In the genomic region with DNA sequence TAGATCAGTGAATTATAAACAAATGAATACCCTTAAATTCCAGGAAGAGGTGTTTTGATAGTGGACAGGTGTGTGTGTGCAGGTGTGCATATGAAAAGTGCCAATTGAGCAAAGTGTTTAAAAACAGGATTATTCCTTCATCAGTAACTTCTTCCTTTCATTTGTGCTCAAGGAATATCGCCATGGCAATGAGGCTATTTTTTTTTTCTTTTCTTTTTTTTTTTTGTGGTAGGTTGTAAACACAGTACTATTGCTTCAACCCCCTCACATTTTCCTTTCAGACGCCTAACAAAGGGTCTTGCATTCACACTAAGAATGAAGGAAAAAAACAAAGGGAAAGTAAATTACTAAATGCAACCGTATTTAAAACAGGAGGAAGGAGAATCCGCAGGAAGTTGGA, we compare ENCODE assay signal across 10 cellular contexts. TPM values are rescaled to one million over a fixed set of nuclear protein-coding genes. Genes with fewer than 3 reads are reported as not detected.
DNase-seq lines count a peak whose midpoint lies in the region; ATAC-seq, FAIRE-seq and TF ChIP-seq lines count a peak whose summit lies in the region.
"Had no signal": no experiment of that assay in that cellular context is flagged by ENCODE, and none has a peak within 500 bp of the region (broad histone marks: within the 10 kb centered on the region; RNA-seq: fewer than 3 reads in every experiment).

No MANE protein-coding gene starts in this region.

- no peak overlapping the region for H2AFZ ChIP-seq in HepG2 (ENCODE audit: low read length)

- no peaks in the 10 kb centered on the region for H3K36me3 ChIP-seq in HepG2 (replicated peaks in 1 of 2; ENCODE audit: control insufficient read depth in 1 of 2, insufficient read depth in 2 of 2, low read length in 2 of 2)

- H3K79me2 ChIP-seq in HepG2 (ENCODE audit: insufficient read depth, low read length), result peaks cover 21% of the 10 kb centered on the region

- no peak for TF ChIP-seq CTCF in HepG2 (CRISPR knock-in tag; IDR thresholded peaks at IDR 0.05)

- 93% methylated on average over 4 of the region's 4 CpGs for WGBS in HepG2 (ENCODE audit: low lambda C conversion rate)

- peaks cover 39% of the 10 kb centered on the region for H3K4me1 ChIP-seq in HepG2 (ENCODE audit: insufficient read depth, low read length)

- CTCF ChIA-PET in activated CD4-positive, alpha-beta T cell treated with anti-CD3 and anti-CD28 coated beads for 36 hours (lab: Charles Lee), result interaction anchor here (1.0 to 1.4 kb wide), 3 partner anchors 19 to 56 kb away, joined by 3 to 5 read pairs (median 4); a partner anchor contains a TSS
- CTCF ChIA-PET in HepG2 (lab: Yijun Ruan, JAX; ENCODE audit: low intra/inter-chr PET ratio, low total read pairs), result no interaction called here

- BruUV-seq in HepG2 (replicated peaks; lab: Mats Ljungman, UMichigan), result no TSS peak

- in situ Hi-C loops in HepG2 (cut with HindIII; ENCODE audit: extremely low pct_ligation_motif_present, low pct_unique_long_range_greater_than_20kb), result no loop called here

- H3K4me3 ChIP-seq in HepG2 (replicated peaks in 1 of 3; ENCODE audit: insufficient read depth in 1 of 3, low read depth in 2 of 3, low read length in 3 of 3), result no peak overlapping the region

- H3K9me3 ChIP-seq in HepG2 (ENCODE audit: low read length), result no peaks in the 10 kb centered on the region

- no peak for TF ChIP-seq POLR2A in HepG2 (IDR thresholded peaks at IDR 0.05; ENCODE audit: insufficient read depth in 1 of 2, low read depth in 2 of 2, low read length in 2 of 2)

- DNase-seq in activated CD4-positive, alpha-beta T cell treated with anti-CD3 and anti-CD28 coated beads for 36 hours, result no peak
- DNase-seq in activated CD4-positive, alpha-beta T cell treated with anti-CD3 and anti-CD28 coated beads for 1 hour, result no peak
- no peak for DNase-seq in activated naive CD8-positive, alpha-beta T cell treated with anti-CD3 and anti-CD28 coated beads, Interleukin-2, amount 50 U/mL, for 24 hours
- DNase-seq in HepG2 (ENCODE audit: low spot score) (no peak), substantia nigra (lab: John Stamatoyannopoulos, UW) (no peak), NCI-H1092 (lab: John Stamatoyannopoulos, UW) (no peak), middle frontal gyrus (ENCODE audit: extremely low spot score, low spot score) (no peak)
- DNase-seq: OCI-M1 had no signal

- TF ChIP-seq EP300 in HepG2 (IDR thresholded peaks at IDR 0.05; ENCODE audit: low read depth in 2 of 2, low read length in 2 of 2) (no peak), HepG2 (CRISPR knock-in tag; IDR thresholded peaks at IDR 0.05; ENCODE audit: borderline replicate concordance) (no peak)

- H3K27ac ChIP-seq in HepG2 (ENCODE audit: extremely low read length, insufficient read depth, low read length), result peak overlapping the region; percentile 5
- peak overlapping the region; percentile 99 for H3K27ac ChIP-seq in substantia nigra (ENCODE audit: low read depth, low read length, poor library complexity, severe bottlenecking)

- intact Hi-C loops in activated CD4-positive, alpha-beta T cell treated with anti-CD3 and anti-CD28 coated beads for 36 hours (cut with DNase I, micrococcal nuclease), result no loop called here
- intact Hi-C loops in HepG2 (cut with micrococcal nuclease; ENCODE audit: unreplicated experiment), result no loop called here

- H3K36me3 Mint-ChIP-seq in activated CD4-positive, alpha-beta T cell treated with anti-CD3 and anti-CD28 coated beads for 36 hours (ENCODE audit: low read depth), result peaks cover 8% of the 10 kb centered on the region
- H3K36me3 Mint-ChIP-seq in activated naive CD8-positive, alpha-beta T cell treated with anti-CD3 and anti-CD28 coated beads, Interleukin-2, amount 50 U/mL, for 24 hours (ENCODE audit: low read depth), result peaks cover 7% of the 10 kb centered on the region

- ATAC-seq in activated CD4-positive, alpha-beta T cell treated with anti-CD3 and anti-CD28 coated beads for 36 hours, result no peak
- no peak for ATAC-seq in activated naive CD8-positive, alpha-beta T cell treated with anti-CD3 and anti-CD28 coated beads, Interleukin-2, amount 50 U/mL, for 24 hours
- ATAC-seq in HepG2, result no peak
- no peak for ATAC-seq in GM18873 (IDR thresholded peaks at IDR 0.05; ENCODE audit: low FRiP score, unreplicated experiment)

- H3K27me3 Mint-ChIP-seq in activated CD4-positive, alpha-beta T cell treated with anti-CD3 and anti-CD28 coated beads for 36 hours, result no peaks in the 10 kb centered on the region
- peaks cover 4% of the 10 kb centered on the region for H3K27me3 Mint-ChIP-seq in activated naive CD8-positive, alpha-beta T cell treated with anti-CD3 and anti-CD28 coated beads, Interleukin-2, amount 50 U/mL, for 24 hours

- no peak for TF ChIP-seq RAD21 in HepG2 (CRISPR knock-in tag; IDR thresholded peaks at IDR 0.05)

- FAIRE-seq in HepG2 (lab: Jason Lieb, UNC), result no peak
- FAIRE-seq: endothelial cell of umbilical vein had no signal

- peaks cover 48% of the 10 kb centered on the region for H3K4me1 Mint-ChIP-seq in activated CD4-positive, alpha-beta T cell treated with anti-CD3 and anti-CD28 coated beads for 36 hours
- peaks cover 58% of the 10 kb centered on the region for H3K4me1 Mint-ChIP-seq in activated naive CD8-positive, alpha-beta T cell treated with anti-CD3 and anti-CD28 coated beads, Interleukin-2, amount 50 U/mL, for 24 hours

- no peak overlapping the region for H3K4me2 ChIP-seq in HepG2 (ENCODE audit: low read depth, low read length)

- peaks cover 4% of the 10 kb centered on the region for H4K20me1 ChIP-seq in HepG2 (ENCODE audit: insufficient read depth, low read length)

- peak overlapping the region; percentile 77 for H3K4me3 Mint-ChIP-seq in activated CD4-positive, alpha-beta T cell treated with anti-CD3 and anti-CD28 coated beads for 36 hours
- no peak overlapping the region for H3K4me3 Mint-ChIP-seq in activated naive CD8-positive, alpha-beta T cell treated with anti-CD3 and anti-CD28 coated beads, Interleukin-2, amount 50 U/mL, for 24 hours

- no peaks in the 10 kb centered on the region for H3K9me3 Mint-ChIP-seq in activated CD4-positive, alpha-beta T cell treated with anti-CD3 and anti-CD28 coated beads for 36 hours (ENCODE audit: low read depth)
- H3K9me3 Mint-ChIP-seq in activated naive CD8-positive, alpha-beta T cell treated with anti-CD3 and anti-CD28 coated beads, Interleukin-2, amount 50 U/mL, for 24 hours, result no peaks in the 10 kb centered on the region

- no peaks in the 10 kb centered on the region; a peak in 1 of 5 replicates for H3K27me3 ChIP-seq in HepG2 (ENCODE audit: control insufficient read depth in 1 of 2, insufficient read depth in 2 of 2, low read length in 2 of 2)

- peak overlapping the region; percentile 52 for H3K27ac Mint-ChIP-seq in activated CD4-positive, alpha-beta T cell treated with anti-CD3 and anti-CD28 coated beads for 36 hours
- peak overlapping the region; percentile 97 for H3K27ac Mint-ChIP-seq in activated naive CD8-positive, alpha-beta T cell treated with anti-CD3 and anti-CD28 coated beads, Interleukin-2, amount 50 U/mL, for 24 hours

- no peak overlapping the region for H3K9ac ChIP-seq in HepG2 (ENCODE audit: insufficient read depth, low read depth, low read length)

- POLR2A ChIA-PET in activated CD4-positive, alpha-beta T cell treated with anti-CD3 and anti-CD28 coated beads for 36 hours (lab: Charles Lee), result interaction anchor here (0.8 to 1.0 kb wide), 2 partner anchors 145 to 160 kb away, joined by 3 to 4 read pairs; a partner anchor contains a TSS
- POLR2A ChIA-PET in HepG2 (lab: Yijun Ruan, JAX), result interaction anchor here (1.0 to 3.4 kb wide), 4 partner anchors 11 to 40 kb away, joined by 3 to 107 read pairs (median 53); a partner anchor contains a TSS

RNA-seq across cellular contexts. Expression of a gene that starts 2.0 kb away (rescaled TPM):
- 10 to 100 TPM; 54.6 to 61.1 TPM for total RNA-seq in activated CD4-positive, alpha-beta T cell treated with anti-CD3 and anti-CD28 coated beads for 36 hours
- total RNA-seq in HepG2 (2016; rRNA removed; fragmentation: Illumina TruSeq; extraction: Trizol), result 186 and 189 TPM in 2 replicates
- 8.9 and 12.5 TPM in 2 replicates for total RNA-seq in HepG2 (2016; cell fraction: cytosol; rRNA removed; fragmentation: Illumina TruSeq; extraction: Trizol; ENCODE audit: low read depth)
- 148 and 193 TPM in 2 replicates for total RNA-seq in HepG2 (2016; cell fraction: insoluble cytoplasmic fraction; rRNA removed; fragmentation: Illumina TruSeq; extraction: Trizol)
- 24.6 and 28.1 TPM in 2 replicates for total RNA-seq in HepG2 (2016; cell fraction: membrane; rRNA removed; fragmentation: Illumina TruSeq; extraction: Trizol)
- total RNA-seq in HepG2 (2016; cell fraction: nucleus; rRNA removed; fragmentation: Illumina TruSeq; extraction: Trizol), result 88.3 and 95.9 TPM in 2 replicates
- polyA plus RNA-seq in HepG2 (2011; rRNA removed), result 26.0 and 57.2 TPM in 2 replicates
- polyA plus RNA-seq in HepG2 (2011; cell fraction: cytosol; rRNA removed), result 26.6 and 33.8 TPM in 2 replicates
- 55.8 and 89.9 TPM in 2 replicates for polyA plus RNA-seq in HepG2 (2011; cell fraction: nucleus; rRNA removed)
- polyA plus RNA-seq in HepG2 (2012), result 39.8 and 132 TPM in 2 replicates
- polyA plus RNA-seq in HepG2 (2016; cell fraction: cytosol; fragmentation: Illumina TruSeq; extraction: Trizol; ENCODE audit: low read depth), result 5.4 and 5.8 TPM in 2 replicates
- polyA plus RNA-seq in HepG2 (2016; cell fraction: insoluble cytoplasmic fraction; fragmentation: Illumina TruSeq; extraction: Trizol; ENCODE audit: low read depth), result 148 and 182 TPM in 2 replicates
- 11.1 and 13.6 TPM in 2 replicates for polyA plus RNA-seq in HepG2 (2016; cell fraction: membrane; fragmentation: Illumina TruSeq; extraction: Trizol; ENCODE audit: low read depth)
- polyA plus RNA-seq in HepG2 (2016; cell fraction: nucleus; fragmentation: Illumina TruSeq; extraction: Trizol; ENCODE audit: insufficient read depth, low read depth), result 115 and 118 TPM in 2 replicates
- 84.4 and 185 TPM in 2 replicates for polyA minus RNA-seq in HepG2 (2011; rRNA and poly(A)+ RNA removed; ENCODE audit: low replicate concordance)
- 48.1 and 67.3 TPM in 2 replicates for polyA minus RNA-seq in HepG2 (2011; cell fraction: cytosol; rRNA and poly(A)+ RNA removed)
- polyA minus RNA-seq in HepG2 (2011; cell fraction: nucleus; rRNA and poly(A)+ RNA removed), result 22.7 and 36.4 TPM in 2 replicates

RNA-seq across cellular contexts. Expression of a gene that starts 10.2 kb away (rescaled TPM):
- total RNA-seq in activated CD4-positive, alpha-beta T cell treated with anti-CD3 and anti-CD28 coated beads for 36 hours, result 10 to 100 TPM; 56.1 to 64.7 TPM
- total RNA-seq in HepG2 (2016; rRNA removed; fragmentation: Illumina TruSeq; extraction: Trizol), result 83.5 and 85.0 TPM in 2 replicates
- total RNA-seq in HepG2 (2016; cell fraction: cytosol; rRNA removed; fragmentation: Illumina TruSeq; extraction: Trizol; ENCODE audit: low read depth), result 4.6 and 5.3 TPM in 2 replicates
- 66.4 and 92.2 TPM in 2 replicates for total RNA-seq in HepG2 (2016; cell fraction: insoluble cytoplasmic fraction; rRNA removed; fragmentation: Illumina TruSeq; extraction: Trizol)
- 7.7 and 11.3 TPM in 2 replicates for total RNA-seq in HepG2 (2016; cell fraction: membrane; rRNA removed; fragmentation: Illumina TruSeq; extraction: Trizol)
- 35.4 and 46.0 TPM in 2 replicates for total RNA-seq in HepG2 (2016; cell fraction: nucleus; rRNA removed; fragmentation: Illumina TruSeq; extraction: Trizol)
- polyA plus RNA-seq in HepG2 (2011; rRNA removed), result 44.5 and 80.9 TPM in 2 replicates
- polyA plus RNA-seq in HepG2 (2011; cell fraction: cytosol; rRNA removed), result 35.0 and 45.6 TPM in 2 replicates
- 53.4 and 85.2 TPM in 2 replicates for polyA plus RNA-seq in HepG2 (2011; cell fraction: nucleus; rRNA removed)
- polyA plus RNA-seq in HepG2 (2012), result 38.1 and 121 TPM in 2 replicates
- polyA plus RNA-seq in HepG2 (2016; cell fraction: cytosol; fragmentation: Illumina TruSeq; extraction: Trizol; ENCODE audit: low read depth), result 3.7 and 5.6 TPM in 2 replicates
- polyA plus RNA-seq in HepG2 (2016; cell fraction: insoluble cytoplasmic fraction; fragmentation: Illumina TruSeq; extraction: Trizol; ENCODE audit: low read depth), result 80.2 and 101 TPM in 2 replicates
- 5.1 and 7.0 TPM in 2 replicates for polyA plus RNA-seq in HepG2 (2016; cell fraction: membrane; fragmentation: Illumina TruSeq; extraction: Trizol; ENCODE audit: low read depth)
- polyA plus RNA-seq in HepG2 (2016; cell fraction: nucleus; fragmentation: Illumina TruSeq; extraction: Trizol; ENCODE audit: insufficient read depth, low read depth), result 67.0 and 75.7 TPM in 2 replicates
- polyA minus RNA-seq in HepG2 (2011; rRNA and poly(A)+ RNA removed; ENCODE audit: low replicate concordance), result 44.1 and 271 TPM in 2 replicates
- polyA minus RNA-seq in HepG2 (2011; cell fraction: cytosol; rRNA and poly(A)+ RNA removed), result 27.3 and 48.7 TPM in 2 replicates
- polyA minus RNA-seq in HepG2 (2011; cell fraction: nucleus; rRNA and poly(A)+ RNA removed), result 14.2 and 25.9 TPM in 2 replicates

RNA-seq across cellular contexts. Expression of a gene that starts 10.5 kb away (rescaled TPM):
- total RNA-seq in activated CD4-positive, alpha-beta T cell treated with anti-CD3 and anti-CD28 coated beads for 36 hours, result 1 to 10 TPM; 1.9 to 2.2 TPM
- total RNA-seq in HepG2 (2016; rRNA removed; fragmentation: Illumina TruSeq; extraction: Trizol), result 0.55 and 0.94 TPM in 2 replicates
- 0.18 and 0.30 TPM in 2 replicates for total RNA-seq in HepG2 (2016; cell fraction: cytosol; rRNA removed; fragmentation: Illumina TruSeq; extraction: Trizol; ENCODE audit: low read depth)
- total RNA-seq in HepG2 (2016; cell fraction: insoluble cytoplasmic fraction; rRNA removed; fragmentation: Illumina TruSeq; extraction: Trizol), result 0.87 and 0.97 TPM in 2 replicates
- 0.55 and 0.56 TPM in 2 replicates for total RNA-seq in HepG2 (2016; cell fraction: membrane; rRNA removed; fragmentation: Illumina TruSeq; extraction: Trizol)
- 0.38 and 0.47 TPM in 2 replicates for total RNA-seq in HepG2 (2016; cell fraction: nucleus; rRNA removed; fragmentation: Illumina TruSeq; extraction: Trizol)
- polyA plus RNA-seq in HepG2 (2011; rRNA removed), result 0.78 and 1.0 TPM in 2 replicates
- polyA plus RNA-seq in HepG2 (2011; cell fraction: cytosol; rRNA removed), result 0.67 and 0.72 TPM in 2 replicates
- 0.45 and 0.73 TPM in 2 replicates for polyA plus RNA-seq in HepG2 (2011; cell fraction: nucleus; rRNA removed)
- polyA plus RNA-seq in HepG2 (2012), result 0.87 and 1.1 TPM in 2 replicates
- 0.08 and 0.12 TPM in 2 replicates for polyA plus RNA-seq in HepG2 (2016; cell fraction: cytosol; fragmentation: Illumina TruSeq; extraction: Trizol; ENCODE audit: low read depth)
- polyA plus RNA-seq in HepG2 (2016; cell fraction: insoluble cytoplasmic fraction; fragmentation: Illumina TruSeq; extraction: Trizol; ENCODE audit: low read depth), result 0.98 and 1.0 TPM in 2 replicates
- polyA plus RNA-seq in HepG2 (2016; cell fraction: membrane; fragmentation: Illumina TruSeq; extraction: Trizol; ENCODE audit: low read depth), result 0.34 and 0.37 TPM in 2 replicates
- polyA plus RNA-seq in HepG2 (2016; cell fraction: nucleus; fragmentation: Illumina TruSeq; extraction: Trizol; ENCODE audit: insufficient read depth, low read depth), result 0.93 and 1.0 TPM in 2 replicates
- 0.46 and 2.2 TPM in 2 replicates for polyA minus RNA-seq in HepG2 (2011; rRNA and poly(A)+ RNA removed; ENCODE audit: low replicate concordance)
- 0.44 and 0.59 TPM in 2 replicates for polyA minus RNA-seq in HepG2 (2011; cell fraction: cytosol; rRNA and poly(A)+ RNA removed)
- polyA minus RNA-seq in HepG2 (2011; cell fraction: nucleus; rRNA and poly(A)+ RNA removed), result 0.25 and 0.39 TPM in 2 replicates

RNA-seq across cellular contexts. Expression of a gene that starts 18.8 kb away (rescaled TPM):
- 100 to 1,000 TPM; 112 to 124 TPM for total RNA-seq in activated CD4-positive, alpha-beta T cell treated with anti-CD3 and anti-CD28 coated beads for 36 hours
- total RNA-seq in HepG2 (2016; rRNA removed; fragmentation: Illumina TruSeq; extraction: Trizol), result 90.5 and 93.7 TPM in 2 replicates
- total RNA-seq in HepG2 (2016; cell fraction: cytosol; rRNA removed; fragmentation: Illumina TruSeq; extraction: Trizol; ENCODE audit: low read depth), result 84.8 and 113 TPM in 2 replicates
- total RNA-seq in HepG2 (2016; cell fraction: insoluble cytoplasmic fraction; rRNA removed; fragmentation: Illumina TruSeq; extraction: Trizol), result 85.1 and 91.1 TPM in 2 replicates
- total RNA-seq in HepG2 (2016; cell fraction: membrane; rRNA removed; fragmentation: Illumina TruSeq; extraction: Trizol), result 109 and 138 TPM in 2 replicates
- total RNA-seq in HepG2 (2016; cell fraction: nucleus; rRNA removed; fragmentation: Illumina TruSeq; extraction: Trizol), result 34.2 and 38.1 TPM in 2 replicates
- 64.7 and 69.4 TPM in 2 replicates for polyA plus RNA-seq in HepG2 (2011; rRNA removed)
- polyA plus RNA-seq in HepG2 (2011; cell fraction: cytosol; rRNA removed), result 89.7 and 101 TPM in 2 replicates
- polyA plus RNA-seq in HepG2 (2011; cell fraction: nucleus; rRNA removed), result 34.2 and 36.0 TPM in 2 replicates
- 71.2 and 86.4 TPM in 2 replicates for polyA plus RNA-seq in HepG2 (2012)
- 98.5 and 146 TPM in 2 replicates for polyA plus RNA-seq in HepG2 (2016; cell fraction: cytosol; fragmentation: Illumina TruSeq; extraction: Trizol; ENCODE audit: low read depth)
- 103 and 104 TPM in 2 replicates for polyA plus RNA-seq in HepG2 (2016; cell fraction: insoluble cytoplasmic fraction; fragmentation: Illumina TruSeq; extraction: Trizol; ENCODE audit: low read depth)
- 107 and 140 TPM in 2 replicates for polyA plus RNA-seq in HepG2 (2016; cell fraction: membrane; fragmentation: Illumina TruSeq; extraction: Trizol; ENCODE audit: low read depth)
- polyA plus RNA-seq in HepG2 (2016; cell fraction: nucleus; fragmentation: Illumina TruSeq; extraction: Trizol; ENCODE audit: insufficient read depth, low read depth), result 61.6 and 67.5 TPM in 2 replicates
- 56.3 and 77.2 TPM in 2 replicates for polyA minus RNA-seq in HepG2 (2011; rRNA and poly(A)+ RNA removed; ENCODE audit: low replicate concordance)
- polyA minus RNA-seq in HepG2 (2011; cell fraction: cytosol; rRNA and poly(A)+ RNA removed), result 44.2 and 47.4 TPM in 2 replicates
- polyA minus RNA-seq in HepG2 (2011; cell fraction: nucleus; rRNA and poly(A)+ RNA removed), result 7.2 and 10.2 TPM in 2 replicates

RNA-seq across cellular contexts. Expression of a gene that starts 30.0 kb away (rescaled TPM):
- total RNA-seq in activated CD4-positive, alpha-beta T cell treated with anti-CD3 and anti-CD28 coated beads for 36 hours, result 100 to 1,000 TPM; 147 to 169 TPM
- total RNA-seq in HepG2 (2016; rRNA removed; fragmentation: Illumina TruSeq; extraction: Trizol), result 56.1 and 59.2 TPM in 2 replicates
- total RNA-seq in HepG2 (2016; cell fraction: cytosol; rRNA removed; fragmentation: Illumina TruSeq; extraction: Trizol; ENCODE audit: low read depth), result 36.5 and 36.9 TPM in 2 replicates
- total RNA-seq in HepG2 (2016; cell fraction: insoluble cytoplasmic fraction; rRNA removed; fragmentation: Illumina TruSeq; extraction: Trizol), result 50.7 and 55.3 TPM in 2 replicates
- 27.2 and 29.5 TPM in 2 replicates for total RNA-seq in HepG2 (2016; cell fraction: membrane; rRNA removed; fragmentation: Illumina TruSeq; extraction: Trizol)
- 86.8 and 97.8 TPM in 2 replicates for total RNA-seq in HepG2 (2016; cell fraction: nucleus; rRNA removed; fragmentation: Illumina TruSeq; extraction: Trizol)
- polyA plus RNA-seq in HepG2 (2011; rRNA removed), result 14.7 and 19.9 TPM in 2 replicates
- 9.3 and 11.8 TPM in 2 replicates for polyA plus RNA-seq in HepG2 (2011; cell fraction: cytosol; rRNA removed)
- 168 and 186 TPM in 2 replicates for polyA plus RNA-seq in HepG2 (2011; cell fraction: nucleus; rRNA removed)
- 66.0 and 85.3 TPM in 2 replicates for polyA plus RNA-seq in HepG2 (2012)
- 13.0 and 13.1 TPM in 2 replicates for polyA plus RNA-seq in HepG2 (2016; cell fraction: cytosol; fragmentation: Illumina TruSeq; extraction: Trizol; ENCODE audit: low read depth)
- 49.9 and 74.0 TPM in 2 replicates for polyA plus RNA-seq in HepG2 (2016; cell fraction: insoluble cytoplasmic fraction; fragmentation: Illumina TruSeq; extraction: Trizol; ENCODE audit: low read depth)
- polyA plus RNA-seq in HepG2 (2016; cell fraction: membrane; fragmentation: Illumina TruSeq; extraction: Trizol; ENCODE audit: low read depth), result 19.6 and 25.4 TPM in 2 replicates
- 221 and 231 TPM in 2 replicates for polyA plus RNA-seq in HepG2 (2016; cell fraction: nucleus; fragmentation: Illumina TruSeq; extraction: Trizol; ENCODE audit: insufficient read depth, low read depth)
- 58.3 and 63.6 TPM in 2 replicates for polyA minus RNA-seq in HepG2 (2011; rRNA and poly(A)+ RNA removed; ENCODE audit: low replicate concordance)
- polyA minus RNA-seq in HepG2 (2011; cell fraction: cytosol; rRNA and poly(A)+ RNA removed), result 37.6 and 39.2 TPM in 2 replicates
- 34.9 and 47.5 TPM in 2 replicates for polyA minus RNA-seq in HepG2 (2011; cell fraction: nucleus; rRNA and poly(A)+ RNA removed)
